Comparison of ENCODE assay signal across 21 cellular contexts in the genomic region with DNA sequence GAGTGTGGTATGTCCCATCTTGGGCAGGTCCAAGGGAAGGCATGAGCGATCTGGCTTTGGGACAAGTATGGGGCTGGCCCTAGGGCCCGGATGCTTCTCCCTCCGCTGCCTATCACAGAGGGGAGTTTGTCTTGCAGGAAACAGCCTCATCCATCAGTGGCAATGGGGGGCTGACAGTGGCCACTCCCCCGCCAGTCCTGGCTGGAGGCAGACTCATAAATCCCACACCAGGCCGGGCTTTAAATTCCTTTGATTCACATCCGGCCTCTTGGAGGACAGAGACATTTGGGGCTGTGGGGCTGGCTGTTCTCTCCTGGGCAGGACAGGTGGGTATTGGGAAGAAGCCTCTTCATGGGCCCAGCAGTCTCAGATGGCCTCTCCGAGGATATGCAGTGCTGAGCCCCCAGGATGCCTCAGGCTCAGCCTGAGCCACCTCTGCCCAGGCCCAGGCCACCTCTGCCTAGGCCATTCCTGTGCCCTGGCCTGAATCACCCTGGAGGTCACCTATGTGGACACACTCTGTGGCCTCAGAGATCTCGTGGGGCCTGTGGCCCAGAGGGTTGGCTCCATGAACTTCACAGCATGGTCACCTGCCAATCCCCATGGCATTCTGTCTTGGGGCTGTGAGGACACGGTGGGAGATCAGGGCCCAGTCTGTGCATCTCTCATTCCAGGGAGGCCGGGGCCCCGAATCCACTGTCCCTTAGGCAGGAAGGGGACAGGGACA.
DNase-seq lines count a peak whose midpoint lies in the region; TF ChIP-seq lines count a peak whose summit lies in the region.
"Had no signal": no experiment of that assay in that cellular context is flagged by ENCODE, and none has a peak within 500 bp of the region (broad histone marks: within the 10 kb centered on the region; RNA-seq: fewer than 3 reads in every experiment).

No MANE protein-coding gene starts in this region.

- intact Hi-C loops in sigmoid colon (cut with DNase I): no loop called here
- intact Hi-C loops in cardiac septum (cut with DNase I): no loop called here

- peak overlapping the region in 1 of 4 donors; percentile 25 for H3K27ac ChIP-seq in sigmoid colon
- H3K27ac ChIP-seq: ascending aorta, gastroesophageal sphincter, SJSA1, uterus had no signal

- H3K36me3 ChIP-seq in sigmoid colon: no peaks in the 10 kb centered on the region
- H3K36me3 ChIP-seq: ascending aorta, gastroesophageal sphincter, SJSA1, uterus had no signal

- TF ChIP-seq EP300 in sigmoid colon (IDR thresholded peaks at IDR 0.05): no peak

- H3K27me3 ChIP-seq in sigmoid colon: no peaks in the 10 kb centered on the region
- H3K27me3 ChIP-seq: ascending aorta, SJSA1, uterus had no signal

- DNase-seq in ELF-1 (ENCODE audit: low read depth, low spot score) (peak; percentile 95), amniotic epithelial cell (ENCODE audit: low read depth) (peak; percentile 34), islet precursor cell (peak; percentile 78), sigmoid colon (peak; percentile 42), ureter (ENCODE audit: low spot score) (no peak), cardiac septum (ENCODE audit: low spot score) (no peak)
- no peak for DNase-seq in activated naive CD4-positive, alpha-beta T cell (lab: John Stamatoyannopoulos, UW)
- DNase-seq: activated CD4-positive, alpha-beta T cell treated with anti-CD3 and anti-CD28 coated beads for 36 hours; activated T-cell treated with anti-CD3 and anti-CD28 coated beads, Interleukin-2, amount 50 U/mL, for 4 hours; DMS53; effector CD8-positive, alpha-beta T cell; Karpas-422; left cardiac atrium; naive thymus-derived CD8-positive, alpha-beta T cell; NCI-H1048; NCI-H2029; NCI-H446 had no signal

- no peak for TF ChIP-seq POLR2A in sigmoid colon (IDR thresholded peaks at IDR 0.05)

- 89% methylated on average over 11 of the region's 11 CpGs for WGBS in sigmoid colon, 2 donors

- H3K9me3 ChIP-seq in sigmoid colon: no peaks in the 10 kb centered on the region
- H3K9me3 ChIP-seq: ascending aorta, gastroesophageal sphincter, SJSA1, uterus had no signal

- H3K4me3 ChIP-seq in sigmoid colon: no peak overlapping the region
- H3K4me3 ChIP-seq: ascending aorta, gastroesophageal sphincter, SJSA1, uterus had no signal

- peaks cover 0 to 11% (median 3%) of the 10 kb centered on the region in 4 donors for H3K4me1 ChIP-seq in sigmoid colon
- H3K4me1 ChIP-seq: ascending aorta, gastroesophageal sphincter, SJSA1, uterus had no signal

- TF ChIP-seq CTCF in sigmoid colon (IDR thresholded peaks at IDR 0.05): no peak

Comparison
In these comparisons a context has a peak if more than half of its experiments do, and no peak if none do; other contexts are left out.
1. DNase-seq: peak in ELF-1 (single experiment), amniotic epithelial cell (single experiment), islet precursor cell (single experiment) and sigmoid colon (single experiment); none in ureter (single experiment), activated naive CD4-positive, alpha-beta T cell (0 of 4) and cardiac septum (single experiment).